ENCODE assay signal across 27 cellular contexts in the genomic region with DNA sequence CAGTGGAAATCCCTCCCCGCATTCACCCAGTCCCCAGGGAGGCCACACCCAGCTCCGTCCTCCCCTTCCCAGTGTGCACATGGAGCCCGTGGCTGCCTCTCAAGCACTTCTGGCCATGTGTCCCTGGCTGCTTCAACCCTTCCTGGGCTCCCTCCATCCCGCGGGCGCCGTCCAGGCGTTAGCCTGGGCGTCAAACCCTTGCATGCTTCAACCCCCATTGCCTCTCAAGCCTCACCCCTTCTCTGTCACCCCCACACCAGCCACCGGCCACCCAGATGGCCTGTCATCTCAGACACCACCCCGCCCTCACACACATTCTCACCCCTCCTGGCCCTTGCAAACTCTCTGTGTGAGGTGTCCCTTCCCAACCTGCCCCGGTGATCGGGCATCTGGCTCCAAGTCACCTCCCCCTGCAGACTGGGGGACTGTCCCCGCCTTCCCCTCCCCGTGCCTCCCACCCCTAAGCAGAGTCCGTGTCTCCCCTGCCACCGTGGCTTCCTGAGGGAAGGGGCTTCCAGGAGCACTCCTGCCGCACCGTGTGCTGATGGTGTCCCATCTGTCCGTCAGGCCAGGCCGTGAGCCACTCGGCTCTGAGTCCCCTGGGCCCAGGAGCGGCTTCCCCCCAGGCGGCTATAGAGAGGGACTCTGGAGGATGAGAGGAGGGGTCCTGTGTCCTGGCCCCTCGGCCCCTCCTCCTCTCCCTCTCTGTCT.
DNase-seq lines count a peak whose midpoint lies in the region; ATAC-seq, FAIRE-seq and TF ChIP-seq lines count a peak whose summit lies in the region.
"Had no signal": no experiment of that assay in that cellular context is flagged by ENCODE, and none has a peak within 500 bp of the region (broad histone marks: within the 10 kb centered on the region; RNA-seq: fewer than 3 reads in every experiment).

No MANE protein-coding gene starts in this region.

- H3K4me3 ChIP-seq in H1 (ENCODE audit: extremely low read depth in 1 of 4, insufficient read depth in 2 of 4, low read depth in 3 of 4, low read length in 4 of 4) (no peak overlapping the region), vagina (no peak overlapping the region)

- no peak overlapping the region for H3K14ac ChIP-seq in H1 (ENCODE audit: insufficient read length)

- CTCF ChIA-PET in H1 (lab: Charles Lee; ENCODE audit: partially characterized antibody): interaction anchor here (0.9 to 1.8 kb wide), 5 partner anchors 17 to 126 kb away, joined by 3 to 6 read pairs (median 3); no protein-coding TSS in a partner anchor

- TF ChIP-seq POLR2A in H1 (IDR thresholded peaks at IDR 0.05; ENCODE audit: control extremely low read depth in 1 of 2, low read depth in 2 of 2, low read length in 2 of 2) (no peak), vagina (IDR thresholded peaks at IDR 0.05) (no peak)

- no peak overlapping the region for H3K4ac ChIP-seq in H1 (replicated peaks; ENCODE audit: insufficient read length, low read depth, low read length)

- H4K91ac ChIP-seq in H1 (replicated peaks; ENCODE audit: insufficient read length, low read length): peak overlapping the region; percentile 67

- H3K36me3 ChIP-seq in H1 (ENCODE audit: control insufficient read depth in 2 of 4, insufficient read depth in 4 of 4, low read length in 3 of 4) (no peaks in the 10 kb centered on the region; a peak in 1 of 8 replicates), vagina (no peaks in the 10 kb centered on the region)
- H3K36me3 ChIP-seq: BE2C had no signal

- H2BK15ac ChIP-seq in H1 (ENCODE audit: low read length): peak overlapping the region; percentile 21; the same call in 1 of the 2 replicates

- H3K4me2 ChIP-seq in H1 (ENCODE audit: insufficient read depth in 1 of 2, low read depth in 2 of 2, low read length in 2 of 2): no peak overlapping the region
- H3K4me2 ChIP-seq: KMS-11 had no signal

- ATAC-seq in HG03342 (IDR thresholded peaks at IDR 0.05; ENCODE audit: unreplicated experiment): no peak

- peaks cover 0 to 22% (median 14%) of the 10 kb centered on the region in 4 experiments; a peak in 4 of 7 replicates for H3K27me3 ChIP-seq in H1 (replicated peaks in 1 of 4; ENCODE audit: control insufficient read depth in 3 of 4, extremely low read depth in 1 of 4, insufficient read depth in 3 of 4, low read length in 3 of 4)
- no peaks in the 10 kb centered on the region for H3K27me3 ChIP-seq in vagina
- H3K27me3 ChIP-seq: BE2C had no signal

- TF ChIP-seq RAD21 in H1 (IDR thresholded peaks at IDR 0.05 in 1 of 2, conservative IDR thresholded peaks at IDR 0.05 in 1 of 2; ENCODE audit: low read depth in 2 of 2, low read length in 2 of 2): no peak

- H2AFZ ChIP-seq in H1 (ENCODE audit: low read length): no peak overlapping the region

- H3K79me1 ChIP-seq in H1 (ENCODE audit: low read depth, low read length): peaks cover 3% of the 10 kb centered on the region

- H4K20me1 ChIP-seq in H1 (replicated peaks in 1 of 2; ENCODE audit: control insufficient read depth in 1 of 2, insufficient read depth in 2 of 2, low read length in 2 of 2): no peaks in the 10 kb centered on the region

- no peaks in the 10 kb centered on the region for H3K36me3 Mint-ChIP-seq in neural crest cell (ENCODE audit: low read depth)
- H3K36me3 Mint-ChIP-seq: CD14-positive monocyte had no signal

- peak overlapping the region; percentile 52; the same call in 1 of the 2 replicates for H2BK5ac ChIP-seq in H1 (ENCODE audit: low read depth, low read length)

- no peak overlapping the region for H2AK5ac ChIP-seq in H1 (ENCODE audit: low read depth, low read length)

- no peaks in the 10 kb centered on the region for H3K9me3 Mint-ChIP-seq in neural crest cell
- H3K9me3 Mint-ChIP-seq: CD8-positive, alpha-beta memory T cell; H9; HFFc6; IgD-negative memory B cell had no signal

- no peaks in the 10 kb centered on the region for H3K9me3 ChIP-seq in H1 (ENCODE audit: insufficient read depth in 2 of 2, low read depth in 1 of 2, low read length in 1 of 2)
- no peaks in the 10 kb centered on the region for H3K9me3 ChIP-seq in vagina
- H3K9me3 ChIP-seq: BE2C had no signal

- H4K8ac ChIP-seq in H1 (ENCODE audit: extremely low read depth, insufficient read depth, low read length): no peak overlapping the region

- H3K27ac ChIP-seq in H1 (ENCODE audit: low read depth, low read length) (no peak overlapping the region), vagina (no peak overlapping the region)
- H3K27ac ChIP-seq: KMS-11 had no signal

- H3K9ac ChIP-seq in H1 (replicated peaks in 1 of 4; ENCODE audit: extremely low read depth in 1 of 4, low read depth in 3 of 4, low read length in 3 of 4): no peak overlapping the region
- H3K9ac ChIP-seq: KMS-11 had no signal

- peaks cover 2 to 57% (median 36%) of the 10 kb centered on the region in 4 experiments for H3K4me1 ChIP-seq in H1 (replicated peaks in 1 of 4; ENCODE audit: control insufficient read depth in 3 of 4, insufficient read depth in 4 of 4, low read length in 3 of 4)
- H3K4me1 ChIP-seq in vagina: peaks cover 3% of the 10 kb centered on the region

- peak overlapping the region; percentile 32 for H3K18ac ChIP-seq in H1 (ENCODE audit: extremely low read depth, low read length)

- peaks cover 7% of the 10 kb centered on the region; the same call in 1 of the 2 replicates for H3K23me2 ChIP-seq in H1 (ENCODE audit: low read depth, low read length)

- H3K23ac ChIP-seq in H1 (ENCODE audit: insufficient read length): no peak overlapping the region

- WGBS in H1 (ENCODE audit: extremely low coverage in 1 of 2, insufficient coverage in 1 of 2, insufficient read length in 1 of 2, insufficient replicate concordance in 2 of 2, low coverage in 1 of 2, low lambda C conversion rate in 2 of 2, missing lambda C conversion rate in 1 of 2), 2 experiments: 82% methylated on average over 18 of the region's 25 CpGs; no CpG with 5 or more reads in 1 of the 2 experiments

- H3K4me3 Mint-ChIP-seq in neural crest cell: no peak overlapping the region
- H3K4me3 Mint-ChIP-seq: CD14-positive monocyte, H9, HFFc6, IgD-negative memory B cell had no signal

- H3K79me2 ChIP-seq in H1 (ENCODE audit: control insufficient read depth in 1 of 2, insufficient read depth in 2 of 2, low read length in 2 of 2): no peaks in the 10 kb centered on the region

- no peak overlapping the region for H4K5ac ChIP-seq in H1 (ENCODE audit: insufficient read length, low read depth, low read length)

- H2BK12ac ChIP-seq in H1 (ENCODE audit: low read depth, low read length): peak overlapping the region; percentile 86; the same call in 1 of the 2 replicates

- no peak for FAIRE-seq in H1 (lab: Jason Lieb, UNC)
- FAIRE-seq: GM12892 had no signal

- TF ChIP-seq CTCF in H1 (IDR thresholded peaks at IDR 0.05; ENCODE audit: control extremely low read depth in 1 of 3, insufficient read depth in 1 of 3, low read depth in 1 of 3, low read length in 3 of 3) (no peak), neural crest cell (conservative IDR thresholded peaks at IDR 0.05) (no peak), vagina (IDR thresholded peaks at IDR 0.05) (no peak)

- H2BK20ac ChIP-seq in H1 (ENCODE audit: low read length): 0 out of 2 replicates have a peak overlapping the region, but pooled peaks have one; percentile 80

- TF ChIP-seq EP300 in H1 (IDR thresholded peaks at IDR 0.05; ENCODE audit: borderline replicate concordance in 1 of 2, low read depth in 2 of 2, low read length in 2 of 2): no peak

- DNase-seq in NCI-H82 (lab: John Stamatoyannopoulos, UW): peak; percentile 40
- no peak for DNase-seq in NCI-H82 treated with DMSO at 0.1 percent for 48 hours (lab: John Stamatoyannopoulos, UW; ENCODE audit: unreplicated experiment)
- DNase-seq in H1 (ENCODE audit: low read depth in 1 of 2, low spot score in 2 of 2): no peak
- DNase-seq in neural crest cell (ENCODE audit: low read depth, low spot score): no peak
- no peak for DNase-seq in vagina (ENCODE audit: extremely low spot score in 2 of 2)
- DNase-seq in T-helper 9 cell: no peak
- no peak for DNase-seq in NCI-H510A treated with DMSO at 0.1 percent for 48 hours (lab: John Stamatoyannopoulos, UW)
- DNase-seq: 8988T; ACHN; BE2C; CD8-positive, alpha-beta memory T cell; DMS 273 treated with DMSO at 0.1 percent for 48 hours; DMS79 treated with DMSO at 0.1 percent for 48 hours; GF-D8; H9; HFFc6; NCI-H1092; NCI-H1436; NCI-H187; NCI-H2081 treated with DMSO at 0.1 percent for 48 hours; RPMI8226; SHP77 had no signal

- H3K27me3 Mint-ChIP-seq in neural crest cell (ENCODE audit: low read depth): peaks cover 12% of the 10 kb centered on the region

- H2BK120ac ChIP-seq in H1 (replicated peaks; ENCODE audit: low read depth, low read length): no peak overlapping the region

- H3K4me1 Mint-ChIP-seq in neural crest cell: peaks cover 52% of the 10 kb centered on the region
- H3K4me1 Mint-ChIP-seq: CD14-positive monocyte had no signal

- POLR2A ChIA-PET in H1 (lab: Charles Lee; ENCODE audit: partially characterized antibody): interaction anchor here (0.6 to 1.5 kb wide), 3 partner anchors 12 to 1398 kb away, joined by 3 read pairs; no protein-coding TSS in a partner anchor

- intact Hi-C loops in vagina (cut with DNase I): no loop called here

- peak overlapping the region; percentile 38 for H3K27ac Mint-ChIP-seq in neural crest cell (ENCODE audit: unreplicated experiment)
- H3K27ac Mint-ChIP-seq: CD14-positive monocyte, HFFc6, IgD-negative memory B cell had no signal

- H3K56ac ChIP-seq in H1 (replicated peaks; ENCODE audit: insufficient read length, low read depth, low read length): no peak overlapping the region

TF ChIP-seq in H1, 55 proteins besides CTCF, POLR2A, EP300 and RAD21 (continues in another document):
- TF ChIP-seq POU5F1 (IDR thresholded peaks at IDR 0.05; ENCODE audit: low read depth, low read length): no peak
